19 cellular contexts compared by ENCODE assay signal in the genomic region with DNA sequence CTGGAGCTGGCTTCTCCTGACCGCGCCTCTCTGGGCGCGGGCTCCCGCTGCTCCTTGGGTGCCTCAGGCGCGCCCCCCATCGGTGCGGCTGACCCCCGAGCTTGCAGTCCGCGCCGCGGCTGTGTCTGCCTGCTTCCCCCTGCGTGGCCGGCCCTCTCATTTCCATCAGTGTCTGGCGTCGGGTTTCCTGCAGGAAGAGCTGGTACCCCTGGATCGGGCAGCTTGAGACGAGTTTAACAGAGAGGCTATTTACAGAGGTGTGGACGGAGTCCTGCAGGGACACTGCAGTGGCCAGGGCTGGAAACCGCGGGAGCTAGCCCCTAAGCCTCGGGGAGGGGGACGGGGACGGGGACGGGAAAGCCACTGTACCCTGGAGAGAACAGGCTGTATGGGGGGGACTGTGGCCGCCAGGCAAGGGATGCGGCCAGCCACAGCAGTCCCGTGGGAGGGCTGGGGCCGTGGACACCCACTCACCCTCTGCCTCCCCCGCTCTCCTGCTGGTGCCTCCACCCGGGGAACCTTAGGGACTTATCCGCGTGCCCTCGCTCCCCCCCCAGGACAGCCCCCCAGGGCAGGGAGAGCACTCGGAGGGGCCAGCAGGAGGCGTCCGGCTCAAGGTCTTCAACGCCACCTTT. TPM values are rescaled to one million over a fixed set of nuclear protein-coding genes. Genes with fewer than 3 reads are reported as not detected.
DNase-seq lines count a peak whose midpoint lies in the region; ATAC-seq, FAIRE-seq and TF ChIP-seq lines count a peak whose summit lies in the region.
"Had no signal": no experiment of that assay in that cellular context is flagged by ENCODE, and none has a peak within 500 bp of the region (broad histone marks: within the 10 kb centered on the region; RNA-seq: fewer than 3 reads in every experiment).

No MANE protein-coding gene starts in this region.

- CTCF ChIA-PET in OCI-LY7 (lab: Charles Lee; ENCODE audit: unreplicated experiment), result no interaction called here
- CTCF ChIA-PET in HepG2 (lab: Yijun Ruan, JAX; ENCODE audit: low intra/inter-chr PET ratio, low total read pairs), result no interaction called here

- no peak overlapping the region for H3K27ac ChIP-seq in right cardiac atrium (ENCODE audit: low read length)
- H3K27ac ChIP-seq in OCI-LY7 (ENCODE audit: low read depth, low read length, poor library complexity, severe bottlenecking), result no peak overlapping the region
- H3K27ac ChIP-seq in HepG2 (ENCODE audit: extremely low read length, insufficient read depth, low read length), result no peak overlapping the region
- no peak overlapping the region for H3K27ac ChIP-seq in breast epithelium

- POLR2A ChIA-PET in OCI-LY7 (lab: Charles Lee) (no interaction called here), HepG2 (lab: Yijun Ruan, JAX) (no interaction called here)

- H3K27me3 ChIP-seq in right cardiac atrium (ENCODE audit: control insufficient read depth, insufficient read depth), result no peaks in the 10 kb centered on the region
- peaks cover 8 to 33% of the 10 kb centered on the region in 2 experiments for H3K27me3 ChIP-seq in HepG2 (ENCODE audit: control insufficient read depth in 1 of 2, insufficient read depth in 2 of 2, low read length in 2 of 2)
- peaks cover 0 to 7% of the 10 kb centered on the region in 2 donors for H3K27me3 ChIP-seq in breast epithelium

- 77% methylated on average over 40 of the region's 40 CpGs for whole genome bisulfite sequencing in right cardiac atrium
- WGBS in HepG2 (ENCODE audit: low lambda C conversion rate), result 82% methylated on average over 29 of the region's 40 CpGs

- intact Hi-C loops in right cardiac atrium (cut with DNase I), result no loop called here
- intact Hi-C loops in left ventricle myocardium superior (cut with micrococcal nuclease), result no loop called here
- intact Hi-C loops in OCI-LY7 (cut with micrococcal nuclease; ENCODE audit: unreplicated experiment), result no loop called here
- intact Hi-C loops in HepG2 (cut with micrococcal nuclease; ENCODE audit: unreplicated experiment), result no loop called here
- intact Hi-C loops in breast epithelium (cut with DNase I; ENCODE audit: low total_unique reads), result no loop called here

- no peaks in the 10 kb centered on the region for H3K9me2 ChIP-seq in OCI-LY7 (ENCODE audit: insufficient read depth, low read length)

- TF ChIP-seq EP300 in HepG2 (IDR thresholded peaks at IDR 0.05; ENCODE audit: low read depth in 2 of 2, low read length in 2 of 2) (no peak), HepG2 (CRISPR knock-in tag; IDR thresholded peaks at IDR 0.05; ENCODE audit: borderline replicate concordance) (no peak)

- H3K4me1 ChIP-seq in right cardiac atrium (ENCODE audit: control insufficient read depth, insufficient read depth, low read length), result peaks cover 6% of the 10 kb centered on the region
- H3K4me1 ChIP-seq in OCI-LY7 (ENCODE audit: insufficient read depth, low read length, poor library complexity, severe bottlenecking), result peaks cover 11% of the 10 kb centered on the region
- 0 out of 2 replicates have a peak, but pooled peaks cover 10% of the 10 kb centered on the region for H3K4me1 ChIP-seq in HepG2 (ENCODE audit: insufficient read depth, low read length)
- no peaks in the 10 kb centered on the region for H3K4me1 ChIP-seq in breast epithelium

- in situ Hi-C loops in HepG2 (cut with HindIII; ENCODE audit: extremely low pct_ligation_motif_present, low pct_unique_long_range_greater_than_20kb), result no loop called here

- H3K79me2 ChIP-seq in OCI-LY7 (ENCODE audit: insufficient read depth, low read depth, low read length) (no peaks in the 10 kb centered on the region), HepG2 (ENCODE audit: insufficient read depth, low read length) (no peaks in the 10 kb centered on the region)

- no peak overlapping the region for H3K9ac ChIP-seq in HepG2 (ENCODE audit: insufficient read depth, low read depth, low read length)

- no peak for TF ChIP-seq POLR2A in HepG2 (IDR thresholded peaks at IDR 0.05; ENCODE audit: insufficient read depth in 1 of 2, low read depth in 2 of 2, low read length in 2 of 2)
- TF ChIP-seq POLR2A in breast epithelium (IDR thresholded peaks at IDR 0.05), result no peak

- H3K9me3 ChIP-seq in right cardiac atrium (ENCODE audit: control insufficient read depth, low read length) (no peaks in the 10 kb centered on the region), OCI-LY7 (ENCODE audit: low read length) (no peaks in the 10 kb centered on the region), HepG2 (ENCODE audit: low read length) (no peaks in the 10 kb centered on the region), breast epithelium (no peaks in the 10 kb centered on the region)

- H3K4me2 ChIP-seq in OCI-LY7 (ENCODE audit: low read length), result no peak overlapping the region
- no peak overlapping the region for H3K4me2 ChIP-seq in HepG2 (ENCODE audit: low read depth, low read length)
- H3K4me2 ChIP-seq: smooth muscle cell had no signal

- no TSS peak for BruUV-seq in OCI-LY7 (replicated peaks; lab: Mats Ljungman, UMichigan)
- no TSS peak for BruUV-seq in HepG2 (replicated peaks; lab: Mats Ljungman, UMichigan)

- no peak for FAIRE-seq in HepG2 (lab: Jason Lieb, UNC)
- FAIRE-seq: GM12878 had no signal

- ATAC-seq in right cardiac atrium (peak in 1 of 2 donors; percentile 6), left ventricle myocardium superior (no peak), HepG2 (no peak)
- ATAC-seq: GM12878 had no signal

- TF ChIP-seq RAD21 in HepG2 (CRISPR knock-in tag; IDR thresholded peaks at IDR 0.05), result no peak

- H2AFZ ChIP-seq in OCI-LY7 (ENCODE audit: low read length) (no peak overlapping the region), HepG2 (ENCODE audit: low read length) (no peak overlapping the region)

- H3K36me3 ChIP-seq in OCI-LY7 (ENCODE audit: insufficient read depth, low read length), result no peaks in the 10 kb centered on the region
- no peaks in the 10 kb centered on the region for H3K36me3 ChIP-seq in HepG2 (replicated peaks in 1 of 2; ENCODE audit: control insufficient read depth in 1 of 2, insufficient read depth in 2 of 2, low read length in 2 of 2)
- no peaks in the 10 kb centered on the region for H3K36me3 ChIP-seq in breast epithelium

- TF ChIP-seq CTCF in OCI-LY7 (conservative IDR thresholded peaks at IDR 0.05; ENCODE audit: low read length) (peak; percentile 39), HepG2 (CRISPR knock-in tag; IDR thresholded peaks at IDR 0.05) (no peak), breast epithelium (IDR thresholded peaks at IDR 0.05) (no peak)

- DNase-seq in right cardiac atrium, result peak in 2 of 3 donors; percentile 40 to 52
- DNase-seq in left ventricle myocardium superior, result no peak
- DNase-seq in OCI-LY7 (ENCODE audit: low spot score), result peak; percentile 27
- DNase-seq in HepG2 (ENCODE audit: low spot score), result no peak
- DNase-seq in breast epithelium (ENCODE audit: low spot score in 2 of 2), result no peak
- no peak for DNase-seq in HCEC 1CT
- no peak for DNase-seq in inferior parietal cortex (ENCODE audit: extremely low spot score)
- DNase-seq in GOT3 (lab: John Stamatoyannopoulos, UW), result no peak
- DNase-seq: activated CD4-positive, alpha-beta T cell treated with anti-CD3 and anti-CD28 coated beads, Interleukin-2, amount 50 U/mL, for 48 hours; activated naive CD4-positive, alpha-beta T cell treated with anti-CD3 and anti-CD28 coated beads, Interleukin-2, amount 10 ng/mL, durations not matched to agents 7 days and 5 days; foreskin fibroblast; MV-4-11; NCI-H2171 treated with DMSO at 0.1 percent for 48 hours; NK-92 treated with Interleukin-12 subunit alpha and Interleukin-12 subunit beta, amount 100 ng/mL, for 24 hours; nucleus accumbens; SHP77; T-helper 9 cell had no signal

- H3K4me3 ChIP-seq in right cardiac atrium (ENCODE audit: low read length), result no peak overlapping the region
- H3K4me3 ChIP-seq in OCI-LY7 (ENCODE audit: low read depth, low read length, poor library complexity, severe bottlenecking), result no peak overlapping the region
- no peak overlapping the region for H3K4me3 ChIP-seq in HepG2 (replicated peaks in 1 of 3; ENCODE audit: insufficient read depth in 1 of 3, low read depth in 2 of 3, low read length in 3 of 3)
- no peak overlapping the region for H3K4me3 ChIP-seq in breast epithelium
- H3K4me3 ChIP-seq: GM12878, smooth muscle cell had no signal

- H4K20me1 ChIP-seq in OCI-LY7 (ENCODE audit: insufficient read depth, low read length) (no peaks in the 10 kb centered on the region), HepG2 (ENCODE audit: insufficient read depth, low read length) (no peaks in the 10 kb centered on the region)

TF ChIP-seq in HepG2, 621 proteins besides CTCF, POLR2A, EP300 and RAD21 (continues in another document):
- TF ChIP-seq ZNF629 (CRISPR knock-in tag; conservative IDR thresholded peaks at IDR 0.05), result no peak

RNA-seq across cellular contexts. Expression of a gene that starts 3.7 kb away (rescaled TPM):
- total RNA-seq in right cardiac atrium (1 to 10 TPM; 1.0 to 3.0 (median 1.9) TPM), left ventricle myocardium superior (1.0 TPM), OCI-LY7 (2022) (0.41 TPM in 1 of 2 replicates, not detected in the other), HepG2 (2016; rRNA removed; fragmentation: Illumina TruSeq; extraction: Trizol) (7.2 and 14.2 TPM in 2 replicates), breast epithelium (10 to 100 TPM in 1 of 3 donors, 1 to 10 TPM in 2; 3.2 to 10.2 (median 3.3) TPM)
- polyA plus RNA-seq in right cardiac atrium (1.2 TPM), HepG2 (2011; rRNA removed) (136 and 160 TPM in 2 replicates)
- 0.13 TPM in 1 of 2 replicates, not detected in the other for total RNA-seq in OCI-LY7 (2014; rRNA removed; shearing (Covaris generic))
- total RNA-seq in HepG2 (2016; cell fraction: cytosol; rRNA removed; fragmentation: Illumina TruSeq; extraction: Trizol; ENCODE audit: low read depth), result 8.0 and 8.7 TPM in 2 replicates
- total RNA-seq in HepG2 (2016; cell fraction: insoluble cytoplasmic fraction; rRNA removed; fragmentation: Illumina TruSeq; extraction: Trizol), result 8.0 and 14.5 TPM in 2 replicates
- 14.1 and 16.1 TPM in 2 replicates for total RNA-seq in HepG2 (2016; cell fraction: membrane; rRNA removed; fragmentation: Illumina TruSeq; extraction: Trizol)
- total RNA-seq in HepG2 (2016; cell fraction: nucleus; rRNA removed; fragmentation: Illumina TruSeq; extraction: Trizol), result 15.5 and 18.8 TPM in 2 replicates
- 115 and 149 TPM in 2 replicates for polyA plus RNA-seq in HepG2 (2011; cell fraction: cytosol; rRNA removed)
- polyA plus RNA-seq in HepG2 (2011; cell fraction: nucleus; rRNA removed), result 402 and 439 TPM in 2 replicates
- 73.6 and 103 TPM in 2 replicates for polyA plus RNA-seq in HepG2 (2012)
- polyA plus RNA-seq in HepG2 (2016; cell fraction: cytosol; fragmentation: Illumina TruSeq; extraction: Trizol; ENCODE audit: low read depth), result 7.6 and 9.3 TPM in 2 replicates
- polyA plus RNA-seq in HepG2 (2016; cell fraction: insoluble cytoplasmic fraction; fragmentation: Illumina TruSeq; extraction: Trizol; ENCODE audit: low read depth), result 10.4 and 11.5 TPM in 2 replicates
- polyA plus RNA-seq in HepG2 (2016; cell fraction: membrane; fragmentation: Illumina TruSeq; extraction: Trizol; ENCODE audit: low read depth), result 13.7 and 16.7 TPM in 2 replicates
- polyA plus RNA-seq in HepG2 (2016; cell fraction: nucleus; fragmentation: Illumina TruSeq; extraction: Trizol; ENCODE audit: insufficient read depth, low read depth), result 27.6 and 41.2 TPM in 2 replicates
- polyA minus RNA-seq in HepG2 (2011; rRNA and poly(A)+ RNA removed; ENCODE audit: low replicate concordance), result 202 TPM in 1 of 2 replicates, not detected in the other
- polyA minus RNA-seq in HepG2 (2011; cell fraction: cytosol; rRNA and poly(A)+ RNA removed), result 42.4 and 44.5 TPM in 2 replicates
- polyA minus RNA-seq in HepG2 (2011; cell fraction: nucleus; rRNA and poly(A)+ RNA removed), result 135 and 155 TPM in 2 replicates
- total RNA-seq: smooth muscle cell had no signal

Comparison
In these comparisons a context has a peak if more than half of its experiments do, and no peak if none do; other contexts are left out.
1. DNase-seq: peak in right cardiac atrium (2 of 3) and OCI-LY7 (single experiment); none in left ventricle myocardium superior (single experiment), HepG2 (single experiment), breast epithelium (0 of 2), HCEC 1CT (single experiment), inferior parietal cortex (single experiment) and GOT3 (single experiment).